In the genomic region with DNA sequence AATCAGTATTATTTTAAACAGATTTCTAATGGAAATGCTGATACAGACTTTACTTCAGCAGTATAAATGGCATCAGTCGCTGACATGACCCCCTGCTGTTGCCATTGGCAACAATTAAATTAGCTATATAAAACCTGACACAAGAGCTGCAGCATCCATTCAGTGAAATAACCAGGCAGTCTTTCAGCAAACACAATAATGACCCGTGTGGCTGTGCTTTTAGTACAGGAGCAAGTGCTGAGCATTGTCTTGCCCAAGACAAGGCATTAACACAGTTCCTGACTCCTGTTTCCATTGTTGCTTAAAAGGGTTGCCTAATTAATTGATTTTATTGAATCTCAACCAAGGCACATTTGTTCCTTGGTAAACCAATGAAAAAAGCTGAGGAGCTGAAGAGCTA, we compare ENCODE assay signal across 20 cellular contexts.
DNase-seq lines count a peak whose midpoint lies in the region; ATAC-seq and TF ChIP-seq lines count a peak whose summit lies in the region.
"Had no signal": no experiment of that assay in that cellular context is flagged by ENCODE, and none has a peak within 500 bp of the region (broad histone marks: within the 10 kb centered on the region; RNA-seq: fewer than 3 reads in every experiment).

No MANE protein-coding gene starts in this region.

- H3K27ac ChIP-seq in neural cell (ENCODE audit: low read length) = no peak overlapping the region
- H3K27ac ChIP-seq: BLaER1, GM23248 had no signal

- no peaks in the 10 kb centered on the region for H3K27me3 Mint-ChIP-seq in progenitor cell of endocrine pancreas

- H2AFZ ChIP-seq in neural cell (ENCODE audit: low read depth, low read length) = no peak overlapping the region
- H2AFZ ChIP-seq: GM23248 had no signal

- H3K4me2 ChIP-seq in neural cell (ENCODE audit: low read length) = no peak overlapping the region
- H3K4me2 ChIP-seq: BLaER1 had no signal

- H4K20me1 ChIP-seq in neural cell (ENCODE audit: insufficient read depth) = no peaks in the 10 kb centered on the region
- H4K20me1 ChIP-seq: BLaER1 had no signal

- DNase-seq in NCI-H2227 (lab: John Stamatoyannopoulos, UW; ENCODE audit: unreplicated experiment) (peak; percentile 5), NCI-H2227 treated with DMSO at 0.1 percent for 48 hours (lab: John Stamatoyannopoulos, UW) (no peak), NCI-H748 (lab: John Stamatoyannopoulos, UW; ENCODE audit: unreplicated experiment) (peak; percentile 93), progenitor cell of endocrine pancreas (ENCODE audit: low spot score, unreplicated experiment) (no peak)
- DNase-seq: 8988T; Calu3; CD4-positive, alpha-beta memory T cell; DMS 273 treated with DMSO at 0.1 percent for 48 hours; DMS53; DND-41; EL; GM23248 had no signal

- no peak overlapping the region for H3K4me3 ChIP-seq in neural cell (ENCODE audit: low read length)
- H3K4me3 ChIP-seq: BLaER1, GM12878, GM23248, HAP-1 had no signal

- no peaks in the 10 kb centered on the region for H3K9me3 Mint-ChIP-seq in progenitor cell of endocrine pancreas (ENCODE audit: low read depth)
- H3K9me3 Mint-ChIP-seq: CD14-positive monocyte; CD4-positive, alpha-beta memory T cell had no signal

- TF ChIP-seq CTCF in neural cell (IDR thresholded peaks at IDR 0.05; ENCODE audit: poor library complexity, severe bottlenecking) (no peak), progenitor cell of endocrine pancreas (IDR thresholded peaks at IDR 0.05; ENCODE audit: unreplicated experiment) (no peak)

- no peaks in the 10 kb centered on the region for H3K36me3 ChIP-seq in neural cell (ENCODE audit: insufficient read depth, low read length)
- H3K36me3 ChIP-seq: BLaER1, HAP-1 had no signal

- no peaks in the 10 kb centered on the region for H3K36me3 Mint-ChIP-seq in progenitor cell of endocrine pancreas (ENCODE audit: insufficient read depth)
- H3K36me3 Mint-ChIP-seq: CD14-positive monocyte; CD4-positive, alpha-beta memory T cell had no signal

- TF ChIP-seq RAD21 in neural cell (conservative IDR thresholded peaks at IDR 0.05) = no peak

- TF ChIP-seq EP300 in neural cell (conservative IDR thresholded peaks at IDR 0.05; ENCODE audit: poor library complexity, severe bottlenecking) = no peak

- H3K4me3 Mint-ChIP-seq in progenitor cell of endocrine pancreas (ENCODE audit: low read depth) = no peak overlapping the region
- H3K4me3 Mint-ChIP-seq: CD14-positive monocyte; CD4-positive, alpha-beta memory T cell had no signal

- H3K27me3 ChIP-seq in neural cell (ENCODE audit: insufficient read depth, low read depth, low read length) = peaks cover 7% of the 10 kb centered on the region
- H3K27me3 ChIP-seq: BLaER1 had no signal

- no peak overlapping the region for H3K9ac ChIP-seq in neural cell (ENCODE audit: low read length)
- H3K9ac ChIP-seq: BLaER1, GM23248 had no signal

- ATAC-seq in GM18867 (IDR thresholded peaks at IDR 0.05; ENCODE audit: unreplicated experiment) = no peak
- no peak for ATAC-seq in GM21447 (IDR thresholded peaks at IDR 0.05; ENCODE audit: unreplicated experiment)
- ATAC-seq: GM12878, HepG2 had no signal

- H3K4me1 Mint-ChIP-seq in progenitor cell of endocrine pancreas (ENCODE audit: low read depth) = peaks cover under 1% of the 10 kb centered on the region
- H3K4me1 Mint-ChIP-seq: CD14-positive monocyte; CD4-positive, alpha-beta memory T cell had no signal

- H3F3A ChIP-seq in neural cell (ENCODE audit: insufficient read depth, low read length, poor library complexity, severe bottlenecking) = no peaks in the 10 kb centered on the region

- no peaks in the 10 kb centered on the region for H3K9me3 ChIP-seq in neural cell (ENCODE audit: low read length)
- H3K9me3 ChIP-seq: BLaER1, HAP-1 had no signal

- no peaks in the 10 kb centered on the region for H3K9me2 ChIP-seq in neural cell (ENCODE audit: insufficient read depth, low read length)

- H3K79me2 ChIP-seq in neural cell (replicated peaks; ENCODE audit: insufficient read depth, low read length) = no peaks in the 10 kb centered on the region

- H3K27ac Mint-ChIP-seq in progenitor cell of endocrine pancreas = no peak overlapping the region
- H3K27ac Mint-ChIP-seq: CD14-positive monocyte; CD4-positive, alpha-beta memory T cell had no signal

TF ChIP-seq in neural cell, 6 proteins besides CTCF, POLR2A, EP300 and RAD21:
- peak; percentile 9 for TF ChIP-seq POLR2AphosphoS5 (IDR thresholded peaks at IDR 0.05)
- TF ChIP-seq SMC3 (conservative IDR thresholded peaks at IDR 0.05; ENCODE audit: poor library complexity) = no peak

Comparison
In these comparisons a context has a peak if more than half of its experiments do, and no peak if none do; other contexts are left out.
1. DNase-seq: peak in NCI-H2227 (single experiment) and NCI-H748 (single experiment); none in NCI-H2227 treated with DMSO at 0.1 percent for 48 hours (single experiment) and progenitor cell of endocrine pancreas (single experiment).